Comparison of ENCODE assay signal across 8 cellular contexts in the genomic region with DNA sequence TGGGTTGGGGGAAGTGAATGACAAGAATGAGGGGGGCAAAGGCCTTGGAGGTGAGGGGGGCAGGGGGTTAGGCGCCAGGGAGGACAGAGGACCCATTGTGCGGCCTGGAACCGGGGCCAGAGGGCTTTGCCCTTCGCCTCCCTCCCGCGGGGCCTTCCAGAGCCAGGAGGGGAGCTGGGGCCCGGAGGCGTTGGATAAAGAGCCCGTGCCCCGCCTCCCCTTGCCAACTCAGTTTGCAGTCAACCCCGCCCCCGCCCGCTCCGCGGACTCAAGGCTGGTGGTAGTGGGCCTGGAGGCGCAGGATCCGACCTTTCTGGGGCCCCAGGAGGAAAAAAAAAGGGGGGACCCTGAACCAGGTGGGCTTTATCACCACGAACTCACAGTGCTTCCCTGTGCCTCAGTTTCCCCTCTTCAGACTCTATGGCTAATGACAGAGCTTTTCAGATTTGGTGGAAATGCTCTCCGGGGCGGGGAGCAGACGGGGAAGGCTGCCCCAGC. TPM values are rescaled to one million over a fixed set of nuclear protein-coding genes. Genes with fewer than 3 reads are reported as not detected.
DNase-seq lines count a peak whose midpoint lies in the region; ATAC-seq, FAIRE-seq and TF ChIP-seq lines count a peak whose summit lies in the region.

No MANE protein-coding gene starts in this region.

- peaks cover 12% of the 10 kb centered on the region; the same call in 2 of the 3 replicates for H3K36me3 ChIP-seq in K562 (ENCODE audit: control insufficient read depth, insufficient read depth, low read length)

- H3K79me2 ChIP-seq in K562 (ENCODE audit: control insufficient read depth, insufficient read depth, low read length) = peaks cover 36% of the 10 kb centered on the region

- no peaks in the 10 kb centered on the region for H3K9me3 Mint-ChIP-seq in T-helper 2 cell treated with Interferon-gamma antibody and Interleukin-4, amounts not matched to agents 5 μg/mL and 100 μg/mL, for 36 hours
- H3K9me3 Mint-ChIP-seq in stimulated activated naive CD8-positive, alpha-beta T cell treated with anti-CD3 and anti-CD28 coated beads, Interleukin-15, Interleukin-2, amounts not matched to agents 100 ng/mL and 50 ng/mL, for 24 hours = no peaks in the 10 kb centered on the region

- POLR2A ChIA-PET in K562 (lab: Yijun Ruan, JAX) = interaction anchor here (0.6 kb wide), 4 partner anchors 126 to 1121 kb away, joined by 3 to 4 read pairs (median 3); partner anchors contain the start of gene GGA3

- no peak for DNase-seq in T-helper 2 cell treated with Interferon-gamma antibody and Interleukin-4, amounts not matched to agents 5 μg/mL and 100 μg/mL, for 36 hours (ENCODE audit: low spot score)
- DNase-seq in T-helper 2 cell (no peak), K562 (ENCODE audit: extremely low read depth in 1 of 4, low spot score in 3 of 4) (peak in 2 of 4 experiments; percentile 43), kidney tubule cell (ENCODE audit: low spot score) (peak; percentile 44), SHP77 treated with DMSO at 0.1 percent for 48 hours (lab: John Stamatoyannopoulos, UW) (no peak), GM13976 (ENCODE audit: low spot score) (no peak), NCI-H2171 (lab: John Stamatoyannopoulos, UW) (no peak)

- H3K27me3 Mint-ChIP-seq in T-helper 2 cell treated with Interferon-gamma antibody and Interleukin-4, amounts not matched to agents 5 μg/mL and 100 μg/mL, for 36 hours (ENCODE audit: low read depth) = no peaks in the 10 kb centered on the region
- no peaks in the 10 kb centered on the region for H3K27me3 Mint-ChIP-seq in stimulated activated naive CD8-positive, alpha-beta T cell treated with anti-CD3 and anti-CD28 coated beads, Interleukin-15, Interleukin-2, amounts not matched to agents 100 ng/mL and 50 ng/mL, for 24 hours

- BruUV-seq in K562 (replicated peaks; lab: Mats Ljungman, UMichigan) = no TSS peak

- peaks cover 14 to 64% of the 10 kb centered on the region in 2 experiments for H3K4me1 ChIP-seq in K562 (replicated peaks in 1 of 2; ENCODE audit: control insufficient read depth in 2 of 2, insufficient read depth in 2 of 2, low read length in 2 of 2)

- TF ChIP-seq RAD21 in K562 (CRISPR knock-in tag; conservative IDR thresholded peaks at IDR 0.05 in 1 of 2, IDR thresholded peaks at IDR 0.05 in 1 of 2) = no peak

- no peak for FAIRE-seq in K562 (lab: Jason Lieb, UNC)

- CTCF ChIA-PET in K562 (lab: Yijun Ruan, JAX; ENCODE audit: low intra/inter-chr PET ratio) = no interaction called here

- H3K4me2 ChIP-seq in K562 (ENCODE audit: insufficient read depth, low read length) = peak overlapping the region; percentile 88

- H3K9me3 ChIP-seq in K562 (replicated peaks; ENCODE audit: control insufficient read depth, insufficient read depth, low read depth, low read length) = no peaks in the 10 kb centered on the region

- peak overlapping the region; percentile 93; the same call in 1 of the 3 replicates for H3K27ac ChIP-seq in K562 (ENCODE audit: extremely low read depth, low read depth, low read length)

- peak overlapping the region; percentile 94; the same call in 1 of the 2 replicates for H2AFZ ChIP-seq in K562 (ENCODE audit: low read depth, low read length)

- no peaks in the 10 kb centered on the region for H3K27me3 ChIP-seq in K562 (ENCODE audit: control insufficient read depth in 2 of 2, insufficient read depth in 2 of 2, low read length in 2 of 2)

- intact Hi-C loops in K562 (cut with micrococcal nuclease) = no loop called here

- peak overlapping the region; percentile 86 for H3K4me3 Mint-ChIP-seq in T-helper 2 cell treated with Interferon-gamma antibody and Interleukin-4, amounts not matched to agents 5 μg/mL and 100 μg/mL, for 36 hours
- H3K4me3 Mint-ChIP-seq in stimulated activated naive CD8-positive, alpha-beta T cell treated with anti-CD3 and anti-CD28 coated beads, Interleukin-15, Interleukin-2, amounts not matched to agents 100 ng/mL and 50 ng/mL, for 24 hours = peak overlapping the region; percentile 88

- H3K9ac ChIP-seq in K562 (ENCODE audit: insufficient read depth in 1 of 2, low read depth in 2 of 2, low read length in 2 of 2) = peak overlapping the region; percentile 84 to 96

- no peak for ATAC-seq in K562

- in situ Hi-C loops in K562 (cut with MboI) = no loop called here
- in situ Hi-C loops in GM13976 (cut with MboI; ENCODE audit: low sequenced_read_pairs, unreplicated experiment) = no loop called here

- no peaks in the 10 kb centered on the region for H3K36me3 Mint-ChIP-seq in T-helper 2 cell treated with Interferon-gamma antibody and Interleukin-4, amounts not matched to agents 5 μg/mL and 100 μg/mL, for 36 hours (ENCODE audit: low read depth)
- H3K36me3 Mint-ChIP-seq in stimulated activated naive CD8-positive, alpha-beta T cell treated with anti-CD3 and anti-CD28 coated beads, Interleukin-15, Interleukin-2, amounts not matched to agents 100 ng/mL and 50 ng/mL, for 24 hours (ENCODE audit: low read depth) = no peaks in the 10 kb centered on the region

- TF ChIP-seq EP300 in K562 (IDR thresholded peaks at IDR 0.05; ENCODE audit: low read length) = no peak

- peak overlapping the region; percentile 74 for H3K4me3 ChIP-seq in K562

- H3K9me1 ChIP-seq in K562 (ENCODE audit: control insufficient read depth, insufficient read depth, low read length) = no peaks in the 10 kb centered on the region

- 25% methylated on average over 4 of the region's 21 CpGs for WGBS in K562 (ENCODE audit: insufficient coverage, low coverage, missing lambda C conversion rate)

- no peak for TF ChIP-seq POLR2A in K562 (conservative IDR thresholded peaks at IDR 0.05)

- H3K4me1 Mint-ChIP-seq in T-helper 2 cell treated with Interferon-gamma antibody and Interleukin-4, amounts not matched to agents 5 μg/mL and 100 μg/mL, for 36 hours (ENCODE audit: low read depth) = peaks cover 12% of the 10 kb centered on the region
- H3K4me1 Mint-ChIP-seq in stimulated activated naive CD8-positive, alpha-beta T cell treated with anti-CD3 and anti-CD28 coated beads, Interleukin-15, Interleukin-2, amounts not matched to agents 100 ng/mL and 50 ng/mL, for 24 hours (ENCODE audit: low read depth) = peaks cover 19% of the 10 kb centered on the region

- H3K27ac Mint-ChIP-seq in T-helper 2 cell treated with Interferon-gamma antibody and Interleukin-4, amounts not matched to agents 5 μg/mL and 100 μg/mL, for 36 hours = peak overlapping the region; percentile 63
- no peak overlapping the region for H3K27ac Mint-ChIP-seq in stimulated activated naive CD8-positive, alpha-beta T cell treated with anti-CD3 and anti-CD28 coated beads, Interleukin-15, Interleukin-2, amounts not matched to agents 100 ng/mL and 50 ng/mL, for 24 hours

- H4K20me1 ChIP-seq in K562 (replicated peaks; ENCODE audit: control insufficient read depth, insufficient read depth, low read length) = no peaks in the 10 kb centered on the region

- TF ChIP-seq CTCF in K562 (IDR thresholded peaks at IDR 0.05 in 2 of 3, conservative IDR thresholded peaks at IDR 0.05 in 1 of 3; ENCODE audit: insufficient read depth in 2 of 3, low read depth in 1 of 3, low read length in 3 of 3) (no peak), GM13976 (IDR thresholded peaks at IDR 0.05; ENCODE audit: borderline replicate concordance, control extremely low read depth, extremely low read depth, insufficient read depth, missing control alignments) (no peak)

TF ChIP-seq in K562, 482 proteins besides CTCF, POLR2A, EP300 and RAD21 (continues in another document):
- TF ChIP-seq EGR1 (conservative IDR thresholded peaks at IDR 0.05) (0 out of 2 replicates have a peak, but pooled peaks have one; percentile 6), DDX20 (tag; IDR thresholded peaks at IDR 0.05; ENCODE audit: low read depth) (no peak), NR2C1 (IDR thresholded peaks at IDR 0.05) (no peak), NR2C1 (tag; IDR thresholded peaks at IDR 0.05) (no peak)

RNA-seq across cellular contexts. Expression of gene SPHK1, which starts 2.1 kb away (rescaled TPM):
- 17.0 and 55.7 TPM in 2 replicates for total RNA-seq in K562 (2011; cell fraction: chromatin; rRNA removed; ENCODE audit: low replicate concordance)
- total RNA-seq in K562 (2011; cell fraction: nucleolus; rRNA removed) = 66.3 and 72.5 TPM in 2 replicates
- 31.6 and 33.4 TPM in 2 replicates for total RNA-seq in K562 (2011; cell fraction: nucleoplasm; rRNA removed)
- 60.3 and 69.6 TPM in 2 replicates for total RNA-seq in K562 (2014; rRNA removed)
- 5.6 and 8.0 TPM in 2 replicates for total RNA-seq in K562 (2014; rRNA removed; fragmentation: Illumina TruSeq; extraction: Trizol)
- total RNA-seq in K562 (2015; rRNA removed; fragmentation: Illumina TruSeq; extraction: Trizol) = 14.1 and 14.9 TPM in 2 replicates
- total RNA-seq in K562 (2021) = 56.2 and 58.2 TPM in 2 replicates
- 20.2 and 21.6 TPM in 2 replicates for polyA plus RNA-seq in K562 (2011; rRNA removed)
- polyA plus RNA-seq in K562 (2011; cell fraction: cytosol; rRNA removed) = 25.9 and 63.1 TPM in 2 replicates
- 93.7 and 187 TPM in 2 replicates for polyA plus RNA-seq in K562 (2011; cell fraction: nucleus; rRNA removed)
- polyA plus RNA-seq in K562 (2012) = 26.8 and 28.6 TPM in 2 replicates
- 14.5 and 25.0 TPM in 2 replicates for polyA plus RNA-seq in K562 (2014; fragmentation: Illumina TruSeq; extraction: Trizol)
- polyA plus RNA-seq in K562 (2014; fragmentation: Nextera tagmentation; extraction: Ambion mirVana) = 1 to 10 TPM in 1 of 2 experiments, under 1 TPM in 1; 0.21 to 1.9 TPM
- polyA plus RNA-seq in K562 (2014; rRNA removed) = 45.3 and 51.4 TPM in 2 replicates
- 3.0 and 8.2 TPM in 2 replicates for polyA minus RNA-seq in K562 (2011; rRNA and poly(A)+ RNA removed)
- 11.8 and 12.5 TPM in 2 replicates for polyA minus RNA-seq in K562 (2011; cell fraction: cytosol; rRNA and poly(A)+ RNA removed)
- polyA minus RNA-seq in K562 (2011; cell fraction: nucleus; rRNA and poly(A)+ RNA removed) = 19.1 and 19.3 TPM in 2 replicates

RNA-seq across cellular contexts. Expression of gene PRPSAP1, which starts 28.6 kb away (rescaled TPM):
- total RNA-seq in K562 (2011; cell fraction: chromatin; rRNA removed; ENCODE audit: low replicate concordance) = 154 and 205 TPM in 2 replicates
- 107 and 112 TPM in 2 replicates for total RNA-seq in K562 (2011; cell fraction: nucleolus; rRNA removed)
- total RNA-seq in K562 (2011; cell fraction: nucleoplasm; rRNA removed) = 122 and 124 TPM in 2 replicates
- total RNA-seq in K562 (2014; rRNA removed) (18.6 and 21.9 TPM in 2 replicates), K562 (2014; rRNA removed; fragmentation: Illumina TruSeq; extraction: Trizol) (39.3 and 39.4 TPM in 2 replicates), K562 (2015; rRNA removed; fragmentation: Illumina TruSeq; extraction: Trizol) (38.0 and 40.8 TPM in 2 replicates), K562 (2021) (65.8 and 70.8 TPM in 2 replicates)
- polyA plus RNA-seq in K562 (2011; rRNA removed) (77.1 and 89.9 TPM in 2 replicates), K562 (2014; fragmentation: Illumina TruSeq; extraction: Trizol) (70.0 and 73.4 TPM in 2 replicates), K562 (2014; fragmentation: Nextera tagmentation; extraction: Ambion mirVana) (10 to 100 TPM; 21.9 to 31.9 TPM), K562 (2014; rRNA removed) (61.2 and 72.8 TPM in 2 replicates)
- polyA plus RNA-seq in K562 (2011; cell fraction: cytosol; rRNA removed) = 42.1 and 76.8 TPM in 2 replicates
- polyA plus RNA-seq in K562 (2011; cell fraction: nucleus; rRNA removed) = 228 and 401 TPM in 2 replicates
- 50.3 and 72.3 TPM in 2 replicates for polyA plus RNA-seq in K562 (2012)
- polyA minus RNA-seq in K562 (2011; rRNA and poly(A)+ RNA removed) = 63.9 and 65.4 TPM in 2 replicates
- polyA minus RNA-seq in K562 (2011; cell fraction: cytosol; rRNA and poly(A)+ RNA removed) = 26.3 and 27.2 TPM in 2 replicates
- polyA minus RNA-seq in K562 (2011; cell fraction: nucleus; rRNA and poly(A)+ RNA removed) = 30.6 and 71.0 TPM in 2 replicates
